Comparison of ENCODE assay signal across 8 cellular contexts in the genomic region with DNA sequence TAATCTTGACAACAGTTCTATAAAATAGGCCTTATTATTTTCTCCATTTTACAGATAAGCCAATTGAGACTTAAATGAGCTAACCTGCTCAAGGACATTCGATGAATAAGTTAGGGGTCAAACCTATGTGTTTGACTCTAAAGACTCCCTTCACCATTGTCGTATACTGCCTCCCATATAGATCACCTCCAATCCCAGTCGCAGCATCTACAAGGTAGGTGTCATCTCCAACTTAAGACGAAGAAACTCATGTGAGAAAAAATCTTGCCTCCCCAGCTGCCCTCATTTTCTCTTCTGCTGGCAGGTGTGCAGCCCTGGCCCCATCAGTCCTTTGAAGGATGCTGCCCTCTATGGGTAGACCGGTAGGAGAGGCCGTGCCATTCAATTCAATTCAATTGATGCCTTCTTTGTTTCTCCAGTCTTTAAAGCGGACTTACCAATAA.
DNase-seq lines count a peak whose midpoint lies in the region; ATAC-seq, FAIRE-seq and TF ChIP-seq lines count a peak whose summit lies in the region.

No MANE protein-coding gene starts in this region.

- no peak overlapping the region for H2AFZ ChIP-seq in keratinocyte (ENCODE audit: control insufficient read depth, low read length)

- H3K4me2 ChIP-seq in keratinocyte (ENCODE audit: control insufficient read depth, extremely low read depth, insufficient read depth, low read depth, low read length): no peak overlapping the region

- no peak overlapping the region for H3K4me3 ChIP-seq in keratinocyte (ENCODE audit: control insufficient read depth in 2 of 3, extremely low read depth in 1 of 3, insufficient read depth in 2 of 3, low read depth in 1 of 3, low read length in 3 of 3)

- DNase-seq in DMS153 (lab: John Stamatoyannopoulos, UW): peak; percentile 36
- peak; percentile 60 for DNase-seq in GM19238 (ENCODE audit: insufficient read length, low spot score)
- DNase-seq in NCI-H510A treated with DMSO at 0.1 percent for 48 hours (lab: John Stamatoyannopoulos, UW): peak; percentile 18
- no peak for DNase-seq in activated T-cell treated with anti-CD3 and anti-CD28 coated beads, Interleukin-2, amount 50 U/mL, for 4 hours
- no peak for DNase-seq in keratinocyte (ENCODE audit: low read depth, low spot score)
- DNase-seq in stimulated activated naive CD8-positive, alpha-beta T cell treated with anti-CD3 and anti-CD28 coated beads, Interleukin-15, amount 100 ng/mL, for 72 hours: peak; percentile 35 to 44
- DNase-seq in epidermal melanocyte (ENCODE audit: insufficient read length, low spot score): no peak

- H3K9ac ChIP-seq in keratinocyte (ENCODE audit: control insufficient read depth, extremely low read depth, insufficient read depth, low read length): no peak overlapping the region

- H3K27me3 Mint-ChIP-seq in activated T-cell treated with anti-CD3 and anti-CD28 coated beads, Interleukin-2, amount 50 U/mL, for 4 hours (ENCODE audit: low read depth): peaks cover 3% of the 10 kb centered on the region
- peaks cover 7% of the 10 kb centered on the region for H3K27me3 Mint-ChIP-seq in stimulated activated naive CD8-positive, alpha-beta T cell treated with anti-CD3 and anti-CD28 coated beads, Interleukin-15, amount 100 ng/mL, for 72 hours

- peak overlapping the region in 1 of 2 donors; percentile 34 for H3K27ac Mint-ChIP-seq in stimulated activated naive CD8-positive, alpha-beta T cell treated with anti-CD3 and anti-CD28 coated beads, Interleukin-15, amount 100 ng/mL, for 72 hours

- H3K27me3 ChIP-seq in keratinocyte (ENCODE audit: control insufficient read depth, extremely low read depth, insufficient read depth, low read length): peaks cover 6% of the 10 kb centered on the region

- H3K79me2 ChIP-seq in keratinocyte (ENCODE audit: control insufficient read depth, insufficient read depth, low read length): no peaks in the 10 kb centered on the region

- ATAC-seq in HG03097 (IDR thresholded peaks at IDR 0.05; ENCODE audit: low FRiP score, unreplicated experiment): peak; percentile 68
- ATAC-seq in activated T-cell treated with anti-CD3 and anti-CD28 coated beads, Interleukin-2, amount 50 U/mL, for 4 hours: peak; percentile 74 to 82
- peak; percentile 89 for ATAC-seq in stimulated activated naive CD8-positive, alpha-beta T cell treated with anti-CD3 and anti-CD28 coated beads, Interleukin-15, amount 100 ng/mL, for 72 hours

- no peaks in the 10 kb centered on the region for H3K9me3 ChIP-seq in keratinocyte (ENCODE audit: control insufficient read depth, low read depth, low read length)

- no peaks in the 10 kb centered on the region for H3K9me3 Mint-ChIP-seq in activated T-cell treated with anti-CD3 and anti-CD28 coated beads, Interleukin-2, amount 50 U/mL, for 4 hours
- H3K9me3 Mint-ChIP-seq in stimulated activated naive CD8-positive, alpha-beta T cell treated with anti-CD3 and anti-CD28 coated beads, Interleukin-15, amount 100 ng/mL, for 72 hours: peaks cover 0 to 4% of the 10 kb centered on the region in 2 donors

- no peaks in the 10 kb centered on the region for H3K4me1 ChIP-seq in keratinocyte (ENCODE audit: control insufficient read depth, extremely low read depth, insufficient read depth, low read length)

- H4K20me1 ChIP-seq in keratinocyte (ENCODE audit: control insufficient read depth, extremely low read depth, insufficient read depth, low read length): no peaks in the 10 kb centered on the region

- dilution Hi-C loops in keratinocyte (cut with MboI; ENCODE audit: extremely low pct_ligation_motif_present, low sequenced_read_pairs): no loop called here

- H3K9me1 ChIP-seq in keratinocyte (ENCODE audit: control insufficient read depth, extremely low read depth, insufficient read depth, low read length): no peaks in the 10 kb centered on the region

- H3K4me1 Mint-ChIP-seq in activated T-cell treated with anti-CD3 and anti-CD28 coated beads, Interleukin-2, amount 50 U/mL, for 4 hours (ENCODE audit: low read depth): peaks cover 2% of the 10 kb centered on the region
- peaks cover 13% of the 10 kb centered on the region for H3K4me1 Mint-ChIP-seq in stimulated activated naive CD8-positive, alpha-beta T cell treated with anti-CD3 and anti-CD28 coated beads, Interleukin-15, amount 100 ng/mL, for 72 hours

- peak; percentile 64 to 82 (median 78) for TF ChIP-seq CTCF in keratinocyte (optimal IDR thresholded peaks at IDR 0.05 in 1 of 3, IDR thresholded peaks at IDR 0.05 in 1 of 3, conservative IDR thresholded peaks at IDR 0.05 in 1 of 3; ENCODE audit: extremely low read depth in 1 of 3, insufficient read depth in 2 of 3, low read length in 3 of 3)

- H3K4me3 Mint-ChIP-seq in activated T-cell treated with anti-CD3 and anti-CD28 coated beads, Interleukin-2, amount 50 U/mL, for 4 hours: no peak overlapping the region
- H3K4me3 Mint-ChIP-seq in stimulated activated naive CD8-positive, alpha-beta T cell treated with anti-CD3 and anti-CD28 coated beads, Interleukin-15, amount 100 ng/mL, for 72 hours: no peak overlapping the region

- no peak overlapping the region for H3K27ac ChIP-seq in keratinocyte (ENCODE audit: control insufficient read depth, insufficient read depth, low read length)

- H3K36me3 Mint-ChIP-seq in activated T-cell treated with anti-CD3 and anti-CD28 coated beads, Interleukin-2, amount 50 U/mL, for 4 hours (ENCODE audit: insufficient read depth): no peaks in the 10 kb centered on the region

- H3K36me3 ChIP-seq in keratinocyte (ENCODE audit: control insufficient read depth in 2 of 2, extremely low read depth in 1 of 2, insufficient read depth in 2 of 2, low read length in 2 of 2): no peaks in the 10 kb centered on the region

- no peak for FAIRE-seq in keratinocyte (lab: Jason Lieb, UNC)

Comparison
In these comparisons a context has a peak if more than half of its experiments do, and no peak if none do; other contexts are left out.
1. DNase-seq: peak in DMS153 (single experiment), GM19238 (single experiment), NCI-H510A treated with DMSO at 0.1 percent for 48 hours (single experiment) and stimulated activated naive CD8-positive, alpha-beta T cell treated with anti-CD3 and anti-CD28 coated beads, Interleukin-15, amount 100 ng/mL, for 72 hours (2 of 2); none in activated T-cell treated with anti-CD3 and anti-CD28 coated beads, Interleukin-2, amount 50 U/mL, for 4 hours (single experiment), keratinocyte (single experiment) and epidermal melanocyte (single experiment).
2. Peak in every context shown above with its lines, with median percentiles within 50 percentile points of each other: ATAC-seq.